Comparison of ENCODE assay signal across 7 cellular contexts in the genomic region with DNA sequence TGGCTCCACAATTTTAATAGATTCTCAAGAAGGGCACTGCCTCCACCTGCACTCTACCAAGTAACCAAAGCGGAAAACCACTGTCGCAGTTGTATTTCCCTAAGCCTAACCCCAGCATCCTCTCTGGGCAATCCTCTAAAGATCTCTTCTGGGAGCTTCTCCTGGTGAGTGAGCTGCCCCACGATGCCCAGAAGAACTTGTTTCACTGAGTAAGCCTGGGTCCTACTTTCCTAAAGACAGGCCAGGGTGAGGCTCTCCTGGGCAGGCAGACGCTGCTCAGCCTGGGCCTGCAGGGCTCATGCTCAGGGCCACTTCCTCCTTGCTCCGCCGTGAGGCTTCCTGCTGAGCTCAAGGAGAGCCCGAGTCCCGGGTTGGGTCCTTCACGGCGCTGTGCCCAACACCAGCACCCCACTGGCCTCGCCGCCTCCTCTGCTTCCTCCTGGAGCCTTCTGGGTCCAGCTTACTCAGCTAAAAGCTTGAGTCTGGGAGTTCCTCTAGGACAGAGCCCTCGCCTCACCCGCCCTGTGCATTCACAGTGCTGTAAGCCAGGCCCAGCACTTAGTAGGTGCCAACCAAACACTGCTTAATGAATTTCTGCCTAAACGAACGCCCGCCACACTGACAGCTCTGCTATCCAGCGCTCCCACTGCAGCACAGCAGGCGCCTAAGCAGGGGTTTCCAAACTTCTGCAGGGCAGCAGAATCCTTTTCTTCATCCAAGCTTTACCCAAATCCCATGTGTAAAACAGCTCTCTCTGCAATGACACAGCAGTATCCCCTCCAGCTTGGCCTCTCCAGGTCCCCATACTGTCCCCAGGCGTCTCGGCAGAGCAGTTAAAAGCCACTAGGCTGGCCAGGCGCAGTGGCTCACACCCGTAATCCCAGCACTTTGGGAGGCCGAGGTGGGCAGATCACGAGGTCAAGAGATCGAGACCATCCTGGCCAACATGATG. TPM values are rescaled to one million over a fixed set of nuclear protein-coding genes. Genes with fewer than 3 reads are reported as not detected.
A peak's percentile ranks its signal among the peaks of the same experiment; 100 is the strongest.
DNase-seq lines count a peak whose midpoint lies in the region; ATAC-seq and TF ChIP-seq lines count a peak whose summit lies in the region.

No MANE protein-coding gene starts in this region.

- in situ Hi-C loops in gastrocnemius medialis (cut with MboI; ENCODE audit: low sequenced_read_pairs in 4 of 4): no loop called here

- DNase-seq in WTC11 (ENCODE audit: low spot score) (peak; percentile 33), gastrocnemius medialis (peak; percentile 49 to 59), NCI-H2171 treated with DMSO at 0.1 percent for 48 hours (lab: John Stamatoyannopoulos, UW) (no peak), SW 1271 (lab: John Stamatoyannopoulos, UW) (no peak)

- CTCF ChIA-PET in WTC11 (lab: Charles Lee): interaction anchor here (0.5 to 1.6 kb wide), 11 partner anchors 8 to 209 kb away, joined by 3 to 7 read pairs (median 3); a partner anchor contains a TSS

- no peaks in the 10 kb centered on the region for H3K27me3 Mint-ChIP-seq in WTC11 (ENCODE audit: low read depth)

- no peak overlapping the region for H3K4me3 Mint-ChIP-seq in WTC11

- no peak for TF ChIP-seq CTCF in WTC11 (IDR thresholded peaks at IDR 0.05)
- TF ChIP-seq CTCF in gastrocnemius medialis (IDR thresholded peaks at IDR 0.05 in 4 of 5, conservative IDR thresholded peaks at IDR 0.05 in 1 of 5): no peak

- ATAC-seq in GM19324 (IDR thresholded peaks at IDR 0.05; ENCODE audit: low FRiP score, unreplicated experiment): peak; percentile 78
- ATAC-seq in HG03196 (IDR thresholded peaks at IDR 0.05; ENCODE audit: unreplicated experiment): peak; percentile 66
- ATAC-seq in WTC11: peak; percentile 55
- peak in 1 of 2 donors; percentile 18 for ATAC-seq in gastrocnemius medialis

- no peaks in the 10 kb centered on the region for H3K9me3 Mint-ChIP-seq in WTC11

- H3K36me3 Mint-ChIP-seq in WTC11: peaks cover 19% of the 10 kb centered on the region

- H3K4me1 ChIP-seq in esophagus (ENCODE audit: control insufficient read depth in 2 of 2, insufficient read depth in 2 of 2, low read length in 1 of 2): peaks cover 3 to 14% of the 10 kb centered on the region in 2 donors
- peaks cover 24 to 34% of the 10 kb centered on the region in 2 donors for H3K4me1 ChIP-seq in gastrocnemius medialis

- no peak for TF ChIP-seq POLR2A in gastrocnemius medialis (IDR thresholded peaks at IDR 0.05)

- H3K36me3 ChIP-seq in esophagus (ENCODE audit: control insufficient read depth in 2 of 2, insufficient read depth in 2 of 2, low read length in 1 of 2): peaks cover 0 to 17% of the 10 kb centered on the region in 2 donors
- H3K36me3 ChIP-seq in gastrocnemius medialis: no peaks in the 10 kb centered on the region

- no peaks in the 10 kb centered on the region for H3K27me3 ChIP-seq in esophagus (ENCODE audit: control insufficient read depth in 1 of 2, insufficient read depth in 2 of 2, low read length in 2 of 2)
- H3K27me3 ChIP-seq in gastrocnemius medialis: no peaks in the 10 kb centered on the region

- peaks cover 52% of the 10 kb centered on the region for H3K4me1 Mint-ChIP-seq in WTC11

- H3K9me3 ChIP-seq in esophagus (ENCODE audit: control insufficient read depth in 2 of 2, insufficient read depth in 1 of 2, low read depth in 1 of 2, low read length in 1 of 2) (no peaks in the 10 kb centered on the region), gastrocnemius medialis (no peaks in the 10 kb centered on the region)

- peak overlapping the region; percentile 94 for H3K27ac Mint-ChIP-seq in WTC11

- peak overlapping the region; percentile 62 to 87 for H3K27ac ChIP-seq in esophagus (ENCODE audit: low read depth in 2 of 2, low read length in 1 of 2)
- peak overlapping the region in 1 of 4 donors; percentile 31 for H3K27ac ChIP-seq in gastrocnemius medialis

- intact Hi-C loops in gastrocnemius medialis (cut with DNase I; ENCODE audit: low total_unique reads): no loop called here

- POLR2A ChIA-PET in WTC11 (lab: Charles Lee): no interaction called here

- no peak overlapping the region for H3K4me3 ChIP-seq in esophagus (ENCODE audit: low read depth in 1 of 2, low read length in 2 of 2)
- H3K4me3 ChIP-seq in gastrocnemius medialis: no peak overlapping the region

- WGBS in esophagus, 2 donors: 60 to 63% methylated on average over 26 of the region's 26 CpGs

TF ChIP-seq in WTC11, 78 proteins besides CTCF, POLR2A, EP300 and RAD21:
- TF ChIP-seq ZNF121 (CRISPR knock-in tag; IDR thresholded peaks at IDR 0.05): no peak
- TF ChIP-seq ZNF423 (CRISPR knock-in tag; IDR thresholded peaks at IDR 0.05): no peak
- TF ChIP-seq FOXJ3 (CRISPR knock-in tag; IDR thresholded peaks at IDR 0.05; ENCODE audit: borderline replicate concordance): no peak
- TF ChIP-seq, protein P1, sequence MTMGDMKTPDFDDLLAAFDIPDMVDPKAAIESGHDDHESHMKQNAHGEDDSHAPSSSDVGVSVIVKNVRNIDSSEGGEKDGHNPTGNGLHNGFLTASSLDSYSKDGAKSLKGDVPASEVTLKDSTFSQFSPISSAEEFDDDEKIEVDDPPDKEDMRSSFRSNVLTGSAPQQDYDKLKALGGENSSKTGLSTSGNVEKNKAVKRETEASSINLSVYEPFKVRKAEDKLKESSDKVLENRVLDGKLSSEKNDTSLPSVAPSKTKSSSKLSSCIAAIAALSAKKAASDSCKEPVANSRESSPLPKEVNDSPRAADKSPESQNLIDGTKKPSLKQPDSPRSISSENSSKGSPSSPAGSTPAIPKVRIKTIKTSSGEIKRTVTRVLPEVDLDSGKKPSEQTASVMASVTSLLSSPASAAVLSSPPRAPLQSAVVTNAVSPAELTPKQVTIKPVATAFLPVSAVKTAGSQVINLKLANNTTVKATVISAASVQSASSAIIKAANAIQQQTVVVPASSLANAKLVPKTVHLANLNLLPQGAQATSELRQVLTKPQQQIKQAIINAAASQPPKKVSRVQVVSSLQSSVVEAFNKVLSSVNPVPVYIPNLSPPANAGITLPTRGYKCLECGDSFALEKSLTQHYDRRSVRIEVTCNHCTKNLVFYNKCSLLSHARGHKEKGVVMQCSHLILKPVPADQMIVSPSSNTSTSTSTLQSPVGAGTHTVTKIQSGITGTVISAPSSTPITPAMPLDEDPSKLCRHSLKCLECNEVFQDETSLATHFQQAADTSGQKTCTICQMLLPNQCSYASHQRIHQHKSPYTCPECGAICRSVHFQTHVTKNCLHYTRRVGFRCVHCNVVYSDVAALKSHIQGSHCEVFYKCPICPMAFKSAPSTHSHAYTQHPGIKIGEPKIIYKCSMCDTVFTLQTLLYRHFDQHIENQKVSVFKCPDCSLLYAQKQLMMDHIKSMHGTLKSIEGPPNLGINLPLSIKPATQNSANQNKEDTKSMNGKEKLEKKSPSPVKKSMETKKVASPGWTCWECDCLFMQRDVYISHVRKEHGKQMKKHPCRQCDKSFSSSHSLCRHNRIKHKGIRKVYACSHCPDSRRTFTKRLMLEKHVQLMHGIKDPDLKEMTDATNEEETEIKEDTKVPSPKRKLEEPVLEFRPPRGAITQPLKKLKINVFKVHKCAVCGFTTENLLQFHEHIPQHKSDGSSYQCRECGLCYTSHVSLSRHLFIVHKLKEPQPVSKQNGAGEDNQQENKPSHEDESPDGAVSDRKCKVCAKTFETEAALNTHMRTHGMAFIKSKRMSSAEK (CRISPR knock-in tag; IDR thresholded peaks at IDR 0.05; ENCODE audit: borderline replicate concordance): no peak
- TF ChIP-seq JUN (CRISPR knock-in tag; IDR thresholded peaks at IDR 0.05): no peak
- 0 out of 2 replicates have a peak, but pooled peaks have one; percentile 25 for TF ChIP-seq FOXK1 (CRISPR knock-in tag; IDR thresholded peaks at IDR 0.05)
- TF ChIP-seq, protein P2, sequence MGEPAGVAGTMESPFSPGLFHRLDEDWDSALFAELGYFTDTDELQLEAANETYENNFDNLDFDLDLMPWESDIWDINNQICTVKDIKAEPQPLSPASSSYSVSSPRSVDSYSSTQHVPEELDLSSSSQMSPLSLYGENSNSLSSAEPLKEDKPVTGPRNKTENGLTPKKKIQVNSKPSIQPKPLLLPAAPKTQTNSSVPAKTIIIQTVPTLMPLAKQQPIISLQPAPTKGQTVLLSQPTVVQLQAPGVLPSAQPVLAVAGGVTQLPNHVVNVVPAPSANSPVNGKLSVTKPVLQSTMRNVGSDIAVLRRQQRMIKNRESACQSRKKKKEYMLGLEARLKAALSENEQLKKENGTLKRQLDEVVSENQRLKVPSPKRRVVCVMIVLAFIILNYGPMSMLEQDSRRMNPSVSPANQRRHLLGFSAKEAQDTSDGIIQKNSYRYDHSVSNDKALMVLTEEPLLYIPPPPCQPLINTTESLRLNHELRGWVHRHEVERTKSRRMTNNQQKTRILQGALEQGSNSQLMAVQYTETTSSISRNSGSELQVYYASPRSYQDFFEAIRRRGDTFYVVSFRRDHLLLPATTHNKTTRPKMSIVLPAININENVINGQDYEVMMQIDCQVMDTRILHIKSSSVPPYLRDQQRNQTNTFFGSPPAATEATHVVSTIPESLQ (CRISPR knock-in tag; IDR thresholded peaks at IDR 0.05): no peak
- TF ChIP-seq, protein P3, sequence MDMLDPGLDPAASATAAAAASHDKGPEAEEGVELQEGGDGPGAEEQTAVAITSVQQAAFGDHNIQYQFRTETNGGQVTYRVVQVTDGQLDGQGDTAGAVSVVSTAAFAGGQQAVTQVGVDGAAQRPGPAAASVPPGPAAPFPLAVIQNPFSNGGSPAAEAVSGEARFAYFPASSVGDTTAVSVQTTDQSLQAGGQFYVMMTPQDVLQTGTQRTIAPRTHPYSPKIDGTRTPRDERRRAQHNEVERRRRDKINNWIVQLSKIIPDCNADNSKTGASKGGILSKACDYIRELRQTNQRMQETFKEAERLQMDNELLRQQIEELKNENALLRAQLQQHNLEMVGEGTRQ (CRISPR knock-in tag; IDR thresholded peaks at IDR 0.05): no peak

RNA-seq across cellular contexts. Expression of a gene that starts 5.7 kb away (rescaled TPM):
- 44.2 to 47.6 TPM (median 44.5 TPM) in 3 replicates for total RNA-seq in WTC11 (2021)
- 10 to 100 TPM; 33.5 to 34.3 TPM for polyA plus RNA-seq in esophagus
- 10 to 100 TPM; 12.3 to 30.7 (median 16.9) TPM for total RNA-seq in gastrocnemius medialis

Comparison
In these comparisons a context has a peak if more than half of its experiments do, and no peak if none do; other contexts are left out.
1. DNase-seq: peak in WTC11 (single experiment) and gastrocnemius medialis (2 of 2); none in NCI-H2171 treated with DMSO at 0.1 percent for 48 hours (single experiment) and SW 1271 (0 of 2).